Comparison of ENCODE assay signal across 15 cellular contexts in the genomic region with DNA sequence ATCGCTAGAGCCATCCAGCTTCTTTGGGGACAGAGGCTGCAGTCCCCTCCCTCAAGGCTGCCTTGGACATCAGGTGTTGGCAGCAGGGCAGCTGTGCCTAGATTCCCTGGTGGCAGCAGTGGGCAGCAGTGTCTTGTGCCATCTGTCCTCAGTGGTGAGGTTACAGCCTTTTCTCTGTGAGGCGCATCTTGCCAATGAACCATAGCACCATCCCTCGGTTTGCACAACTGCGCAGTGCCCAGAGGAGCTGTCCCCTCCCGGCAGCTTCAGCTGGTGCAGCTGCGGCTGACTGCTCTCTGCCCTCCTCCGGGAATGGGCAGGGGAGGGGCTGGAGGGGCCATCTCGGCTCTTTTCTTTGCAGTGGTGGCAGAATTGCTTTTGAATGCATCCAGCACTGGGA.
A peak's percentile ranks its signal among the peaks of the same experiment; 100 is the strongest.
DNase-seq lines count a peak whose midpoint lies in the region; ATAC-seq lines count a peak whose summit lies in the region.
"Had no signal": no experiment of that assay in that cellular context is flagged by ENCODE, and none has a peak within 500 bp of the region (broad histone marks: within the 10 kb centered on the region; RNA-seq: fewer than 3 reads in every experiment).

No MANE protein-coding gene starts in this region.

- DNase-seq in NCI-H1694 (lab: John Stamatoyannopoulos, UW) (peak; percentile 40), NCI-H69 (lab: John Stamatoyannopoulos, UW) (peak; percentile 21), inferior parietal cortex (ENCODE audit: extremely low spot score) (peak; percentile 42), putamen (ENCODE audit: low spot score) (peak; percentile 60), AML-193 (lab: John Stamatoyannopoulos, UW) (no peak), NCI-H2029 treated with DMSO at 0.1 percent for 48 hours (lab: John Stamatoyannopoulos, UW) (no peak)
- DNase-seq: activated CD4-positive, CD25-positive, alpha-beta regulatory T cell; activated naive CD4-positive, alpha-beta T cell treated with Interleukin-2 at 50 U/mL for 16 hours; NCI-H748 treated with DMSO at 0.1 percent for 48 hours; RPMI8226; SW 1271 had no signal

- ATAC-seq in HG03175 (IDR thresholded peaks at IDR 0.05; ENCODE audit: unreplicated experiment), result no peak
- no peak for ATAC-seq in GM19023 (IDR thresholded peaks at IDR 0.05; ENCODE audit: unreplicated experiment)
- ATAC-seq: natural killer cell treated with Interleukin-12 subunit alpha and Interleukin-12 subunit beta and Interleukin-15 and Interleukin-18, amount 100 ng/mL, for 72 hours; stimulated activated effector memory CD8-positive, alpha-beta T cell treated with anti-CD3 and anti-CD28 coated beads, Interleukin-12 subunit alpha, Interleukin-12 subunit beta, amount 100 ng/mL, for 72 hours had no signal

Comparison
In these comparisons a context has a peak if more than half of its experiments do, and no peak if none do; other contexts are left out.
1. DNase-seq: peak in NCI-H1694 (single experiment), NCI-H69 (single experiment), inferior parietal cortex (single experiment) and putamen (single experiment); none in AML-193 (0 of 2) and NCI-H2029 treated with DMSO at 0.1 percent for 48 hours (single experiment).